Comparison of ENCODE assay signal across 26 cellular contexts in the genomic region with DNA sequence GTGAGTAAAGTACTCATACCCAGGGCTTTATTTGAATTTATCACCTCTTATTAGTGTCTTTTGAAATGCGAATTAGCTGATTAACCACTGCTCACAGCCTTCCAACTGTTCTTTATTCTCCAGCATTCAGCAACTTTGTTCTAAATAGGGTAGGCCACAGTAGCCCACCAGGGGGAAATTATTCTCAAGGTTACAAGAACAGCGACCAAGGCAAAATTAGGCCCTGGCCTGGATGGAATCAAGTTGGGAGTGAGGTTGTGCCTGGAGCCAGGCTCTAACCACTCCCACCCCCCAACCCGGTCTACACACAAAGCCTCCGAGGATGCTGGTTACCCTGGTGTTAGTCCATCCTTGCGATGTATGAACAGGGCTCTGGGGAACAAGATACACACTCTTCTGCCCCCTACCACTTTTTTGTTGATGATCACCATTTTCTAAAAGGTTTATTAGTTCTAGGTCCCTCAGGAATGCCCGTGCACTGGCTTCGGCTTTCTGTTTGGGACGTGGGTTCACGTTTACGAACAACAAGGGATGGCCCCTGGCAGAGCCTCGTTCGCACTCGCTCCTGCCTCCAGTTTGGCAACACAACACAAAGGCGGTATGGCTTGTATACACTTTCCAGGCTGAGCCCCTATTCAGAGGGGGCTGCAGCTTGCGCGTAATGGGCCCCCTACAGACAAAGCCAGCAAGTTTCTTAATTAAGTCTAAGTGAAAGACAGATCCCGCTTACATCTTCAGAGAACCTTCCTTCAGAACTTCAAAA.
DNase-seq lines count a peak whose midpoint lies in the region; ATAC-seq and TF ChIP-seq lines count a peak whose summit lies in the region.
"Had no signal": no experiment of that assay in that cellular context is flagged by ENCODE, and none has a peak within 500 bp of the region (broad histone marks: within the 10 kb centered on the region; RNA-seq: fewer than 3 reads in every experiment).

No MANE protein-coding gene starts in this region.

- no peak overlapping the region for H3K4me3 ChIP-seq in ectodermal cell (ENCODE audit: insufficient read depth, low read depth, low read length)
- H3K4me3 ChIP-seq: BLaER1, suprapubic skin, upper lobe of right lung had no signal

- 12 to 16% methylated on average over 17 of the region's 17 CpGs for WGBS in ectodermal cell, 2 experiments

- peaks cover 16% of the 10 kb centered on the region for H3K9me3 Mint-ChIP-seq in WTC11

- peaks cover 31% of the 10 kb centered on the region for H3K4me1 ChIP-seq in ectodermal cell (ENCODE audit: control insufficient read depth, insufficient read depth, low read length)
- H3K4me1 ChIP-seq: BLaER1, suprapubic skin, upper lobe of right lung had no signal

- POLR2A ChIA-PET in WTC11 (lab: Charles Lee) = no interaction called here

- no peaks in the 10 kb centered on the region for H3K27me3 ChIP-seq in ectodermal cell (ENCODE audit: control insufficient read depth, insufficient read depth, low read length, poor library complexity, severe bottlenecking)
- H3K27me3 ChIP-seq: BLaER1, suprapubic skin, upper lobe of right lung had no signal

- TF ChIP-seq CTCF in WTC11 (IDR thresholded peaks at IDR 0.05) = no peak

- CTCF ChIA-PET in WTC11 (lab: Charles Lee) = interaction anchor here (0.6 to 2.2 kb wide), 7 partner anchors 12 to 192 kb away, joined by 3 to 8 read pairs (median 4); no protein-coding TSS in a partner anchor

- H3K4me3 Mint-ChIP-seq in WTC11 = peak overlapping the region; percentile 48
- H3K4me3 Mint-ChIP-seq: activated CD4-positive, alpha-beta memory T cell treated with anti-CD3 and anti-CD28 coated beads for 36 hours; naive thymus-derived CD4-positive, alpha-beta T cell; stimulated activated naive B cell treated with anti-CD40 and anti-IgM and Interleukin-4, amounts not matched to agents 10 μg/mL and 1 μg/mL and 100 μg/mL, for 72 hours; T-helper 2 cell treated with Interferon-gamma antibody and Interleukin-4, amounts not matched to agents 5 μg/mL and 100 μg/mL, for 36 hours had no signal

- H3K27ac Mint-ChIP-seq in WTC11 = no peak overlapping the region; the same call in 1 of the 2 replicates
- H3K27ac Mint-ChIP-seq: activated CD4-positive, alpha-beta memory T cell treated with anti-CD3 and anti-CD28 coated beads for 36 hours; naive thymus-derived CD4-positive, alpha-beta T cell; stimulated activated naive B cell treated with anti-CD40 and anti-IgM and Interleukin-4, amounts not matched to agents 10 μg/mL and 1 μg/mL and 100 μg/mL, for 72 hours; T-helper 2 cell treated with Interferon-gamma antibody and Interleukin-4, amounts not matched to agents 5 μg/mL and 100 μg/mL, for 36 hours had no signal

- peaks cover 8% of the 10 kb centered on the region for H3K27me3 Mint-ChIP-seq in WTC11 (ENCODE audit: low read depth)
- H3K27me3 Mint-ChIP-seq: activated CD4-positive, alpha-beta memory T cell treated with anti-CD3 and anti-CD28 coated beads for 36 hours; naive thymus-derived CD4-positive, alpha-beta T cell; stimulated activated naive B cell treated with anti-CD40 and anti-IgM and Interleukin-4, amounts not matched to agents 10 μg/mL and 1 μg/mL and 100 μg/mL, for 72 hours had no signal

- no peaks in the 10 kb centered on the region for H3K9me3 ChIP-seq in ectodermal cell (ENCODE audit: control insufficient read depth, low read length)
- H3K9me3 ChIP-seq: upper lobe of right lung had no signal

- H3K4me1 Mint-ChIP-seq in WTC11 = peaks cover 37% of the 10 kb centered on the region

- no peaks in the 10 kb centered on the region for H3K36me3 ChIP-seq in ectodermal cell (ENCODE audit: control insufficient read depth, insufficient read depth, low read length)
- H3K36me3 ChIP-seq: suprapubic skin, upper lobe of right lung had no signal

- peak overlapping the region; percentile 92 for H3K27ac ChIP-seq in ectodermal cell (ENCODE audit: insufficient read depth, low read depth, low read length, poor library complexity, severe bottlenecking)
- H3K27ac ChIP-seq: BLaER1, epithelial cell of prostate, HL-60, suprapubic skin, upper lobe of right lung had no signal

- H3K36me3 Mint-ChIP-seq in WTC11 = peaks cover 17% of the 10 kb centered on the region

- DNase-seq in WTC11 (ENCODE audit: low spot score) (peak; percentile 25), islet precursor cell (peak; percentile 68), putamen (ENCODE audit: low spot score) (peak; percentile 5), NCI-H1694 (lab: John Stamatoyannopoulos, UW) (no peak), NCI-H2171 treated with DMSO at 0.1 percent for 48 hours (lab: John Stamatoyannopoulos, UW) (no peak), OCI-M1 (lab: John Stamatoyannopoulos, UW) (no peak)
- DNase-seq: activated CD4-positive, alpha-beta memory T cell treated with anti-CD3 and anti-CD28 coated beads for 36 hours; activated CD4-positive, alpha-beta T cell treated with anti-CD3 and anti-CD28 coated beads for 1 hour; activated CD8-positive, alpha-beta memory T cell treated with anti-CD3 and anti-CD28 coated beads, Interleukin-2, amount 50 U/mL, for 4 hours; activated naive CD4-positive, alpha-beta T cell treated with Interleukin-2 at 50 U/mL for 16 hours; effector CD8-positive, alpha-beta T cell; MM.1S; naive thymus-derived CD4-positive, alpha-beta T cell; NCI-H1417 treated with DMSO at 0.1 percent for 48 hours; NCI-H2081 treated with DMSO at 0.1 percent for 48 hours; small intestine; stimulated activated naive B cell treated with anti-CD40 and anti-IgM and Interleukin-4, amounts not matched to agents 10 μg/mL and 1 μg/mL and 100 μg/mL, for 72 hours; upper lobe of right lung had no signal

- ATAC-seq in WTC11 = peak; percentile 77
- no peak for ATAC-seq in HG02759 (IDR thresholded peaks at IDR 0.05; ENCODE audit: unreplicated experiment)
- ATAC-seq: HepG2; naive thymus-derived CD4-positive, alpha-beta T cell; stimulated activated naive B cell treated with anti-CD40 and anti-IgM and Interleukin-4, amounts not matched to agents 10 μg/mL and 1 μg/mL and 100 μg/mL, for 72 hours; upper lobe of right lung had no signal

TF ChIP-seq in WTC11, 78 proteins besides CTCF, POLR2A, EP300 and RAD21 (continues in another document):
- no peak for TF ChIP-seq ZNF423 (CRISPR knock-in tag; IDR thresholded peaks at IDR 0.05)
- TF ChIP-seq, protein P1, sequence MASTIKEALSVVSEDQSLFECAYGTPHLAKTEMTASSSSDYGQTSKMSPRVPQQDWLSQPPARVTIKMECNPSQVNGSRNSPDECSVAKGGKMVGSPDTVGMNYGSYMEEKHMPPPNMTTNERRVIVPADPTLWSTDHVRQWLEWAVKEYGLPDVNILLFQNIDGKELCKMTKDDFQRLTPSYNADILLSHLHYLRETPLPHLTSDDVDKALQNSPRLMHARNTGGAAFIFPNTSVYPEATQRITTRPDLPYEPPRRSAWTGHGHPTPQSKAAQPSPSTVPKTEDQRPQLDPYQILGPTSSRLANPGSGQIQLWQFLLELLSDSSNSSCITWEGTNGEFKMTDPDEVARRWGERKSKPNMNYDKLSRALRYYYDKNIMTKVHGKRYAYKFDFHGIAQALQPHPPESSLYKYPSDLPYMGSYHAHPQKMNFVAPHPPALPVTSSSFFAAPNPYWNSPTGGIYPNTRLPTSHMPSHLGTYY (CRISPR knock-in tag; IDR thresholded peaks at IDR 0.05) = no peak
- TF ChIP-seq, protein P2, sequence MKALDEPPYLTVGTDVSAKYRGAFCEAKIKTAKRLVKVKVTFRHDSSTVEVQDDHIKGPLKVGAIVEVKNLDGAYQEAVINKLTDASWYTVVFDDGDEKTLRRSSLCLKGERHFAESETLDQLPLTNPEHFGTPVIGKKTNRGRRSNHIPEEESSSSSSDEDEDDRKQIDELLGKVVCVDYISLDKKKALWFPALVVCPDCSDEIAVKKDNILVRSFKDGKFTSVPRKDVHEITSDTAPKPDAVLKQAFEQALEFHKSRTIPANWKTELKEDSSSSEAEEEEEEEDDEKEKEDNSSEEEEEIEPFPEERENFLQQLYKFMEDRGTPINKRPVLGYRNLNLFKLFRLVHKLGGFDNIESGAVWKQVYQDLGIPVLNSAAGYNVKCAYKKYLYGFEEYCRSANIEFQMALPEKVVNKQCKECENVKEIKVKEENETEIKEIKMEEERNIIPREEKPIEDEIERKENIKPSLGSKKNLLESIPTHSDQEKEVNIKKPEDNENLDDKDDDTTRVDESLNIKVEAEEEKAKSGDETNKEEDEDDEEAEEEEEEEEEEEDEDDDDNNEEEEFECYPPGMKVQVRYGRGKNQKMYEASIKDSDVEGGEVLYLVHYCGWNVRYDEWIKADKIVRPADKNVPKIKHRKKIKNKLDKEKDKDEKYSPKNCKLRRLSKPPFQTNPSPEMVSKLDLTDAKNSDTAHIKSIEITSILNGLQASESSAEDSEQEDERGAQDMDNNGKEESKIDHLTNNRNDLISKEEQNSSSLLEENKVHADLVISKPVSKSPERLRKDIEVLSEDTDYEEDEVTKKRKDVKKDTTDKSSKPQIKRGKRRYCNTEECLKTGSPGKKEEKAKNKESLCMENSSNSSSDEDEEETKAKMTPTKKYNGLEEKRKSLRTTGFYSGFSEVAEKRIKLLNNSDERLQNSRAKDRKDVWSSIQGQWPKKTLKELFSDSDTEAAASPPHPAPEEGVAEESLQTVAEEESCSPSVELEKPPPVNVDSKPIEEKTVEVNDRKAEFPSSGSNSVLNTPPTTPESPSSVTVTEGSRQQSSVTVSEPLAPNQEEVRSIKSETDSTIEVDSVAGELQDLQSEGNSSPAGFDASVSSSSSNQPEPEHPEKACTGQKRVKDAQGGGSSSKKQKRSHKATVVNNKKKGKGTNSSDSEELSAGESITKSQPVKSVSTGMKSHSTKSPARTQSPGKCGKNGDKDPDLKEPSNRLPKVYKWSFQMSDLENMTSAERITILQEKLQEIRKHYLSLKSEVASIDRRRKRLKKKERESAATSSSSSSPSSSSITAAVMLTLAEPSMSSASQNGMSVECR (CRISPR knock-in tag; IDR thresholded peaks at IDR 0.05; ENCODE audit: borderline replicate concordance) = no peak
- TF ChIP-seq GTF2I (CRISPR knock-in tag; conservative IDR thresholded peaks at IDR 0.05) = no peak
- no peak for TF ChIP-seq NR3C1 (CRISPR knock-in tag; conservative IDR thresholded peaks at IDR 0.05; ENCODE audit: low read depth)
- TF ChIP-seq ZNF671 (CRISPR knock-in tag; IDR thresholded peaks at IDR 0.05) = no peak
- no peak for TF ChIP-seq RELA (CRISPR knock-in tag; IDR thresholded peaks at IDR 0.05; ENCODE audit: borderline replicate concordance)
- TF ChIP-seq, protein P3, sequence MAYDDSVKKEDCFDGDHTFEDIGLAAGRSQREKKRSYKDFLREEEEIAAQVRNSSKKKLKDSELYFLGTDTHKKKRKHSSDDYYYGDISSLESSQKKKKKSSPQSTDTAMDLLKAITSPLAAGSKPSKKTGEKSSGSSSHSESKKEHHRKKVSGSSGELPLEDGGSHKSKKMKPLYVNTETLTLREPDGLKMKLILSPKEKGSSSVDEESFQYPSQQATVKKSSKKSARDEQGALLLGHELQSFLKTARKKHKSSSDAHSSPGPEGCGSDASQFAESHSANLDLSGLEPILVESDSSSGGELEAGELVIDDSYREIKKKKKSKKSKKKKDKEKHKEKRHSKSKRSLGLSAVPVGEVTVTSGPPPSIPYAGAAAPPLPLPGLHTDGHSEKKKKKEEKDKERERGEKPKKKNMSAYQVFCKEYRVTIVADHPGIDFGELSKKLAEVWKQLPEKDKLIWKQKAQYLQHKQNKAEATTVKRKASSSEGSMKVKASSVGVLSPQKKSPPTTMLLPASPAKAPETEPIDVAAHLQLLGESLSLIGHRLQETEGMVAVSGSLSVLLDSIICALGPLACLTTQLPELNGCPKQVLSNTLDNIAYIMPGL (CRISPR knock-in tag; IDR thresholded peaks at IDR 0.05) = no peak

Comparison
In these comparisons a context has a peak if more than half of its experiments do, and no peak if none do; other contexts are left out.
1. DNase-seq: peak in WTC11 (single experiment), islet precursor cell (single experiment) and putamen (single experiment); none in NCI-H1694 (single experiment), NCI-H2171 treated with DMSO at 0.1 percent for 48 hours (single experiment) and OCI-M1 (single experiment).